1 cellular context compared by ENCODE assay signal in the genomic region with DNA sequence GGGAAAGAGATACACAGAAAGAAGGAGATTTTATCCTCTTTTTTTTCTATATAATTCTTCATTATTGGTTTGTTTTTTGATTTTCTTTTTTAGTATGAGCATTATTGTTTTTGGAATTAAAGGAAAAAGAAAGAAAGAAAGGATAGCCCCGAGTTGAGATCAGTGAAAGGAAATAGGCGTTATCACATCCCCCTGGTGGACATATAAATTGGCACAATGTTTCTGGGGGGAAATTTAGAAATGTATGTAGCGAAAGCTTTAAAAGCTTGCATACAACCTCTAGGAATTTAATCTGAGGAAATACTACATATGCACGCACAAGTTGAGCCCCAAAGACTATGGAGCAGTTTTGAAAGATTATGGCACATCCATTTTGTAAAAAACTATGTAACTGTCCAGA.
TF ChIP-seq lines count a peak whose summit lies in the region.

No MANE protein-coding gene starts in this region.

TF ChIP-seq in WTC11, 78 proteins besides CTCF, POLR2A, EP300 and RAD21 (continued from another document):
- TF ChIP-seq PREB (CRISPR knock-in tag; IDR thresholded peaks at IDR 0.05; ENCODE audit: borderline replicate concordance), result no peak
- TF ChIP-seq ZNF232 (CRISPR knock-in tag; IDR thresholded peaks at IDR 0.05), result no peak
- no peak for TF ChIP-seq HMGA2 (CRISPR knock-in tag; IDR thresholded peaks at IDR 0.05)
- no peak for TF ChIP-seq CREM (CRISPR knock-in tag; IDR thresholded peaks at IDR 0.05)
- TF ChIP-seq RORB (CRISPR knock-in tag; IDR thresholded peaks at IDR 0.05), result no peak
- no peak for TF ChIP-seq ATF1 (CRISPR knock-in tag; IDR thresholded peaks at IDR 0.05)
- no peak for TF ChIP-seq ARID4B (CRISPR knock-in tag; IDR thresholded peaks at IDR 0.05; ENCODE audit: borderline replicate concordance)
- TF ChIP-seq NR1H2 (CRISPR knock-in tag; IDR thresholded peaks at IDR 0.05), result no peak
TF ChIP-seq in WTC11: peak in this region for 0.
